In genomic region chr7:28588606-28589005, GRCh38 we compare ENCODE assay signal across 18 cellular contexts.
"Had no signal": no experiment of that assay in that cellular context is flagged by ENCODE, and none has a peak within 500 bp of the region (broad histone marks: within the 10 kb centered on the region; RNA-seq: fewer than 3 reads in every experiment).

No MANE protein-coding gene starts in this region.

- H3K27me3 ChIP-seq: heart right ventricle, testis had no signal

- H3K9me3 ChIP-seq: heart right ventricle, lower lobe of right lung, pancreas, testis, transverse colon had no signal

- DNase-seq: cortex of kidney; effector memory CD4-positive, alpha-beta T cell; heart right ventricle; hypothalamus; kidney glomerular epithelial cell; lower lobe of right lung; mesenchymal stem cell; midbrain; naive B cell; occipital lobe; pancreas; right cardiac atrium; stimulated activated CD4-positive, alpha-beta T cell treated with anti-CD3 and anti-CD28 coated beads, Interleukin-4, amount 100 ng/mL, for 1 hour; stimulated activated naive CD8-positive, alpha-beta T cell treated with anti-CD3 and anti-CD28 coated beads, Interleukin-15, amount 100 ng/mL, for 72 hours; testis; transverse colon had no signal

- H3K4me1 ChIP-seq: lower lobe of right lung, pancreas, testis, transverse colon had no signal

- H3K4me3 ChIP-seq: heart right ventricle, lower lobe of right lung, pancreas, testis, transverse colon had no signal

- H3K36me3 ChIP-seq: heart right ventricle, lower lobe of right lung, pancreas, transverse colon had no signal

- H3K27ac ChIP-seq: heart right ventricle, lower lobe of right lung, pancreas, testis, transverse colon had no signal

- ATAC-seq: esophagus mucosa; heart right ventricle; lower lobe of right lung; pancreas; right cardiac atrium; stimulated activated memory B cell treated with anti-CD40 and anti-IgM and Interleukin-4, amounts not matched to agents 10 μg/mL and 1 μg/mL and 100 μg/mL, for 72 hours; stimulated activated naive CD8-positive, alpha-beta T cell treated with anti-CD3 and anti-CD28 coated beads, Interleukin-15, amount 100 ng/mL, for 72 hours had no signal
